Comparison of ENCODE assay signal across 8 cellular contexts in genomic region chr7:32495298-32496051, GRCh38. TPM values are rescaled to one million over a fixed set of nuclear protein-coding genes. Genes with fewer than 3 reads are reported as not detected.
DNase-seq lines count a peak whose midpoint lies in the region; ATAC-seq, FAIRE-seq and TF ChIP-seq lines count a peak whose summit lies in the region.

Gene AVL9 (plus strand): TSS chr7:32495489. CDS start chr7:32495710, 221 bp downstream.

- peak within 1 kb of the TSS; percentile 95 for H3K27ac Mint-ChIP-seq in activated T-cell treated with anti-CD3 and anti-CD28 coated beads, Interleukin-2, amount 50 U/mL, for 72 hours

- peak within 1 kb of the TSS; percentile 72 to 100 (median 96) for H3K4me3 ChIP-seq in esophagus muscularis mucosa

- no peaks in the 10 kb centered on the region for H3K27me3 ChIP-seq in esophagus muscularis mucosa

- TF ChIP-seq POLR2A in esophagus muscularis mucosa (IDR thresholded peaks at IDR 0.05; ENCODE audit: low read depth), result peak; percentile 84

- H3K36me3 Mint-ChIP-seq in activated T-cell treated with anti-CD3 and anti-CD28 coated beads, Interleukin-2, amount 50 U/mL, for 72 hours (ENCODE audit: insufficient read depth in 2 of 2), result peaks cover 9 to 15% of the 10 kb centered on the region in 2 donors

- intact Hi-C loops in esophagus muscularis mucosa (cut with DNase I), result no loop called here

- no peaks in the 10 kb centered on the region for H3K27me3 Mint-ChIP-seq in activated T-cell treated with anti-CD3 and anti-CD28 coated beads, Interleukin-2, amount 50 U/mL, for 72 hours (ENCODE audit: low read depth)

- H3K27ac ChIP-seq in KOPT-K1 (ENCODE audit: low read depth, low read length, poor library complexity, severe bottlenecking) (peak within 1 kb of the TSS; percentile 88), esophagus muscularis mucosa (replicated peaks in 1 of 4) (peak within 1 kb of the TSS; percentile 93 to 98 (median 97))

- no peaks in the 10 kb centered on the region for H3K9me3 Mint-ChIP-seq in activated T-cell treated with anti-CD3 and anti-CD28 coated beads, Interleukin-2, amount 50 U/mL, for 72 hours

- TF ChIP-seq EP300 in esophagus muscularis mucosa (IDR thresholded peaks at IDR 0.05), result no peak

- H3K4me3 Mint-ChIP-seq in activated T-cell treated with anti-CD3 and anti-CD28 coated beads, Interleukin-2, amount 50 U/mL, for 72 hours, result peak within 1 kb of the TSS; percentile 88 to 98

- H3K4me1 ChIP-seq in esophagus muscularis mucosa, result peaks cover 19 to 34% (median 31%) of the 10 kb centered on the region in 4 donors

- H3K36me3 ChIP-seq in KOPT-K1 (ENCODE audit: insufficient read depth, low read length) (peaks cover 10% of the 10 kb centered on the region), esophagus muscularis mucosa (no peaks in the 10 kb centered on the region)

- peak; percentile 96 for ATAC-seq in GM21825 (IDR thresholded peaks at IDR 0.05; ENCODE audit: unreplicated experiment)
- ATAC-seq in activated T-cell treated with anti-CD3 and anti-CD28 coated beads, Interleukin-2, amount 50 U/mL, for 72 hours (replicated peaks in 1 of 2), result peak; percentile 96 to 97

- DNase-seq in DMS79 (lab: John Stamatoyannopoulos, UW) (peak; percentile 91), RCC 7860 (ENCODE audit: low spot score) (peak; percentile 88), esophagus muscularis mucosa (ENCODE audit: extremely low spot score) (peak; percentile 99), myocyte (ENCODE audit: low read depth) (peak; percentile 99)
- DNase-seq in activated T-cell treated with anti-CD3 and anti-CD28 coated beads, Interleukin-2, amount 50 U/mL, for 72 hours, result peak; percentile 99 to 100
- peak; percentile 99 for DNase-seq in stimulated activated CD8-positive, alpha-beta memory T cell treated with anti-CD3 and anti-CD28 coated beads, Interleukin-7, amount 100 ng/mL, for 4 hours (ENCODE audit: low read depth in 2 of 2)

- FAIRE-seq in RCC 7860 (lab: Jason Lieb, UNC), result no peak

- 0% methylated on average over 35 of the region's 67 CpGs for WGBS in esophagus muscularis mucosa

- H3K4me1 Mint-ChIP-seq in activated T-cell treated with anti-CD3 and anti-CD28 coated beads, Interleukin-2, amount 50 U/mL, for 72 hours (ENCODE audit: low read depth), result peaks cover 48% of the 10 kb centered on the region

- H3K9me3 ChIP-seq in KOPT-K1 (ENCODE audit: insufficient read depth, low read length, poor library complexity, severe bottlenecking) (peaks cover 18% of the 10 kb centered on the region), esophagus muscularis mucosa (no peaks in the 10 kb centered on the region)

- no peak for TF ChIP-seq CTCF in esophagus muscularis mucosa (IDR thresholded peaks at IDR 0.05)

RNA-seq across cellular contexts. Expression of gene AVL9, which starts in this region (rescaled TPM):
- total RNA-seq in activated T-cell treated with anti-CD3 and anti-CD28 coated beads, Interleukin-2, amount 50 U/mL, for 72 hours, result 10 to 100 TPM; 50.9 to 54.9 TPM
- total RNA-seq in esophagus muscularis mucosa (10 to 100 TPM; 18.8 to 27.7 (median 21.3) TPM), myocyte (44.4 and 50.8 TPM in 2 replicates)
- polyA plus RNA-seq in myocyte (2012), result 19.0 TPM

Comparison
In these comparisons a context has a peak if more than half of its experiments do, and no peak if none do; other contexts are left out.
1. Peak in every context shown above with its lines: DNase-seq, ATAC-seq, H3K4me3 ChIP-seq and H3K27ac ChIP-seq.